In the genomic region with DNA sequence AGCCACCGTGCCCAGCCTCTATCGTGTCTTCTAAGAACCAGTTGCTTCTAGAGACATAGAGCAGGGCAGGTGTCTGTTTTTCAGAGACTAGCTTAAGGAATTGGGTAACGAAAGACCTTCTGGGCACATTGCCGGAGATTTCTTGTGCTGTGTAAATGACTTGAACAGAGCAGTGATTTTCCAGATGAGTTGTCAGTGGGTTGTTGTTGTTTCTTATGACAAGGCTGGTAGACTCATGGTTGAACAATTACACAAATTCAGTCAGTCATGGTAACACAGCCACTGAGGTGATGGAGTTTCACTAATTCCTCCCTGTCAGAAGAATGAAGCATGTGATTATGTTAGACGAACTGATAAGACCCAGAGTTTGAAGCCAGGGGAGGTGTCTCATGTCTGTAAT, we compare ENCODE assay signal across 1 cellular context.
TF ChIP-seq lines count a peak whose summit lies in the region.

No MANE protein-coding gene starts in this region.

TF ChIP-seq in IMR-90, 13 proteins besides CTCF, POLR2A, EP300 and RAD21 (continued from another document):
- TF ChIP-seq, protein P1, sequence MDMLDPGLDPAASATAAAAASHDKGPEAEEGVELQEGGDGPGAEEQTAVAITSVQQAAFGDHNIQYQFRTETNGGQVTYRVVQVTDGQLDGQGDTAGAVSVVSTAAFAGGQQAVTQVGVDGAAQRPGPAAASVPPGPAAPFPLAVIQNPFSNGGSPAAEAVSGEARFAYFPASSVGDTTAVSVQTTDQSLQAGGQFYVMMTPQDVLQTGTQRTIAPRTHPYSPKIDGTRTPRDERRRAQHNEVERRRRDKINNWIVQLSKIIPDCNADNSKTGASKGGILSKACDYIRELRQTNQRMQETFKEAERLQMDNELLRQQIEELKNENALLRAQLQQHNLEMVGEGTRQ (IDR thresholded peaks at IDR 0.05; ENCODE audit: low read depth, low read length): 0 out of 2 replicates have a peak, but pooled peaks have one; percentile 1
